In genomic region chr11:113334183-113334582, GRCh38 we compare ENCODE assay signal across 1 cellular context.
TF ChIP-seq lines count a peak whose summit lies in the region.

No MANE protein-coding gene starts in this region.

TF ChIP-seq in GM12878, 131 proteins besides CTCF, POLR2A, EP300 and RAD21 (continued from another document and continues in another):
- no peak for TF ChIP-seq USF1 (IDR thresholded peaks at IDR 0.05; ENCODE audit: borderline replicate concordance, extremely low read length, insufficient read depth, low read depth, low read length)
- no peak for TF ChIP-seq SPI1 (IDR thresholded peaks at IDR 0.05; ENCODE audit: borderline replicate concordance, insufficient read depth, low read depth, low read length)
- TF ChIP-seq STAT1 (conservative IDR thresholded peaks at IDR 0.05) = no peak
- peak; percentile 76 for TF ChIP-seq TCF12 (IDR thresholded peaks at IDR 0.05; ENCODE audit: low read depth, low read length)
- no peak for TF ChIP-seq TARDBP (IDR thresholded peaks at IDR 0.05; ENCODE audit: borderline replicate concordance)
- TF ChIP-seq POLR2AphosphoS5 (IDR thresholded peaks at IDR 0.05; ENCODE audit: low read length) = no peak
- TF ChIP-seq SREBF1 (IDR thresholded peaks at IDR 0.05; ENCODE audit: low read length) = no peak
- no peak for TF ChIP-seq MLLT1 (IDR thresholded peaks at IDR 0.05)
- no peak for TF ChIP-seq RFX5 (IDR thresholded peaks at IDR 0.05; ENCODE audit: low read depth, low read length)
- peak; percentile 52; the same call in 1 of the 2 replicates for TF ChIP-seq NFIC (IDR thresholded peaks at IDR 0.05; ENCODE audit: low read depth, low read length)
- no peak for TF ChIP-seq PML (IDR thresholded peaks at IDR 0.05; ENCODE audit: low read length)
- no peak for TF ChIP-seq HDAC2 (IDR thresholded peaks at IDR 0.05)
- no peak for TF ChIP-seq NFYA (IDR thresholded peaks at IDR 0.05; ENCODE audit: borderline replicate concordance, low read depth, low read length)
- no peak for TF ChIP-seq YY1 (IDR thresholded peaks at IDR 0.05; ENCODE audit: low read depth, low read length)
- no peak for TF ChIP-seq BCLAF1 (IDR thresholded peaks at IDR 0.05)
- TF ChIP-seq PAX5 (IDR thresholded peaks at IDR 0.05; ENCODE audit: borderline replicate concordance, low read depth, low read length) = peak; percentile 19; the same call in 1 of the 2 replicates
- TF ChIP-seq BHLHE40 (IDR thresholded peaks at IDR 0.05; ENCODE audit: borderline replicate concordance in 1 of 2, low read depth in 2 of 2, low read length in 1 of 2) = peak; percentile 6 to 47; a peak in 1 of 4 replicates
- no peak for TF ChIP-seq ESRRA (IDR thresholded peaks at IDR 0.05; ENCODE audit: low read length)
- TF ChIP-seq MTA3 (IDR thresholded peaks at IDR 0.05; ENCODE audit: borderline replicate concordance, low read length) = no peak
- TF ChIP-seq FOXM1 (IDR thresholded peaks at IDR 0.05; ENCODE audit: low read depth, low read length) = peak; percentile 28; the same call in 1 of the 2 replicates
- no peak for TF ChIP-seq BCL11A (IDR thresholded peaks at IDR 0.05; ENCODE audit: low read depth, low read length)
- TF ChIP-seq EZH2 (IDR thresholded peaks at IDR 0.05; ENCODE audit: borderline replicate concordance, control insufficient read depth, low read depth, low read length) = no peak
- TF ChIP-seq CUX1 (IDR thresholded peaks at IDR 0.05; ENCODE audit: insufficient replicate concordance, low read depth, low read length) = no peak
- no peak for TF ChIP-seq ZNF274 (IDR thresholded peaks at IDR 0.05; ENCODE audit: insufficient read depth, insufficient read length)
- no peak for TF ChIP-seq SKIL (IDR thresholded peaks at IDR 0.05; ENCODE audit: low read depth, poor library complexity, severe bottlenecking)
- TF ChIP-seq ZNF24 (IDR thresholded peaks at IDR 0.05) = no peak
- no peak for TF ChIP-seq NR2C2 (IDR thresholded peaks at IDR 0.05; ENCODE audit: borderline replicate concordance, control insufficient read depth, insufficient read length, low read depth)
- TF ChIP-seq ZNF592 (IDR thresholded peaks at IDR 0.05) = no peak
- no peak for TF ChIP-seq KAT2A (conservative IDR thresholded peaks at IDR 0.05; ENCODE audit: control insufficient read depth, low read depth, low read length)
- TF ChIP-seq DPF2 (IDR thresholded peaks at IDR 0.05) = no peak
- TF ChIP-seq IKZF2 (IDR thresholded peaks at IDR 0.05) = 0 out of 4 replicates have a peak, but pooled peaks of 1 of the 2 experiments have one; percentile 24
- TF ChIP-seq MYC (IDR thresholded peaks at IDR 0.05; ENCODE audit: insufficient read depth, insufficient read length, insufficient replicate concordance, low read length, severe bottlenecking) = no peak
- no peak for TF ChIP-seq FOS (IDR thresholded peaks at IDR 0.05; ENCODE audit: borderline replicate concordance, extremely low read depth, insufficient read length)
- TF ChIP-seq CEBPB (IDR thresholded peaks at IDR 0.05; ENCODE audit: borderline replicate concordance in 1 of 2, low read depth in 2 of 2, low read length in 2 of 2) = no peak
- no peak for TF ChIP-seq PBX3 (IDR thresholded peaks at IDR 0.05; ENCODE audit: insufficient replicate concordance, low read depth, low read length)
- no peak for TF ChIP-seq REST (IDR thresholded peaks at IDR 0.05; ENCODE audit: low read depth, low read length)
- TF ChIP-seq HDGF (IDR thresholded peaks at IDR 0.05) = no peak
- no peak for TF ChIP-seq NFXL1 (IDR thresholded peaks at IDR 0.05; ENCODE audit: borderline replicate concordance)
